1 cellular context compared by ENCODE assay signal in genomic region chr9:128124873-128125574, GRCh38.
TF ChIP-seq lines count a peak whose summit lies in the region.

No MANE protein-coding gene starts in this region.

TF ChIP-seq in HEK293, 187 proteins besides CTCF, POLR2A, EP300 and RAD21 (continued from another document):
- TF ChIP-seq, protein P1, sequence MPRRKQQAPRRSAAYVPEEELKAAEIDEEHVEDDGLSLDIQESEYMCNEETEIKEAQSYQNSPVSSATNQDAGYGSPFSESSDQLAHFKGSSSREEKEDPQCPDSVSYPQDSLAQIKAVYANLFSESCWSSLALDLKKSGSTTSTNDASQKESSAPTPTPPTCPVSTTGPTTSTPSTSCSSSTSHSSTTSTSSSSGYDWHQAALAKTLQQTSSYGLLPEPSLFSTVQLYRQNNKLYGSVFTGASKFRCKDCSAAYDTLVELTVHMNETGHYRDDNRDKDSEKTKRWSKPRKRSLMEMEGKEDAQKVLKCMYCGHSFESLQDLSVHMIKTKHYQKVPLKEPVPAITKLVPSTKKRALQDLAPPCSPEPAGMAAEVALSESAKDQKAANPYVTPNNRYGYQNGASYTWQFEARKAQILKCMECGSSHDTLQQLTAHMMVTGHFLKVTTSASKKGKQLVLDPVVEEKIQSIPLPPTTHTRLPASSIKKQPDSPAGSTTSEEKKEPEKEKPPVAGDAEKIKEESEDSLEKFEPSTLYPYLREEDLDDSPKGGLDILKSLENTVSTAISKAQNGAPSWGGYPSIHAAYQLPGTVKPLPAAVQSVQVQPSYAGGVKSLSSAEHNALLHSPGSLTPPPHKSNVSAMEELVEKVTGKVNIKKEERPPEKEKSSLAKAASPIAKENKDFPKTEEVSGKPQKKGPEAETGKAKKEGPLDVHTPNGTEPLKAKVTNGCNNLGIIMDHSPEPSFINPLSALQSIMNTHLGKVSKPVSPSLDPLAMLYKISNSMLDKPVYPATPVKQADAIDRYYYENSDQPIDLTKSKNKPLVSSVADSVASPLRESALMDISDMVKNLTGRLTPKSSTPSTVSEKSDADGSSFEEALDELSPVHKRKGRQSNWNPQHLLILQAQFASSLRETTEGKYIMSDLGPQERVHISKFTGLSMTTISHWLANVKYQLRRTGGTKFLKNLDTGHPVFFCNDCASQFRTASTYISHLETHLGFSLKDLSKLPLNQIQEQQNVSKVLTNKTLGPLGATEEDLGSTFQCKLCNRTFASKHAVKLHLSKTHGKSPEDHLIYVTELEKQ (tag by site-specific recombination; IDR thresholded peaks at IDR 0.05; ENCODE audit: borderline replicate concordance), result no peak
- no peak for TF ChIP-seq ZNF23 (tag by site-specific recombination; IDR thresholded peaks at IDR 0.05; ENCODE audit: borderline replicate concordance)
- TF ChIP-seq ZNF768 (tag by site-specific recombination; IDR thresholded peaks at IDR 0.05), result peak; percentile 84; the same call in 1 of the 2 replicates
- TF ChIP-seq FEZF1 (tag by site-specific recombination; IDR thresholded peaks at IDR 0.05), result no peak
- TF ChIP-seq HOXD13 (CRISPR knock-in tag; IDR thresholded peaks at IDR 0.05; ENCODE audit: borderline replicate concordance), result no peak
- TF ChIP-seq ZNF707 (tag by site-specific recombination; IDR thresholded peaks at IDR 0.05), result no peak
- TF ChIP-seq TCF7L2 (IDR thresholded peaks at IDR 0.05; ENCODE audit: borderline replicate concordance, low read depth, low read length), result no peak
- no peak for TF ChIP-seq ZNF2 (tag by site-specific recombination; IDR thresholded peaks at IDR 0.05)
- TF ChIP-seq ZNF658 (tag by site-specific recombination; IDR thresholded peaks at IDR 0.05), result no peak
- TF ChIP-seq ZNF10 (tag by site-specific recombination; IDR thresholded peaks at IDR 0.05), result no peak
- 0 out of 2 replicates have a peak, but pooled peaks have one; percentile 28 for TF ChIP-seq ZNF600 (tag by site-specific recombination; IDR thresholded peaks at IDR 0.05)
- 0 out of 2 replicates have a peak, but pooled peaks have one; percentile 26 for TF ChIP-seq PATZ1 (tag by site-specific recombination; IDR thresholded peaks at IDR 0.05)
- TF ChIP-seq ZEB2 (tag by site-specific recombination; IDR thresholded peaks at IDR 0.05), result 0 out of 2 replicates have a peak, but pooled peaks have one; percentile 23
- TF ChIP-seq ZBTB1 (tag by site-specific recombination; IDR thresholded peaks at IDR 0.05), result no peak
- peak; percentile 51; the same call in 1 of the 2 replicates for TF ChIP-seq ZBTB17 (tag by site-specific recombination; IDR thresholded peaks at IDR 0.05)
- peak; percentile 44 for TF ChIP-seq GLIS1 (tag by site-specific recombination; IDR thresholded peaks at IDR 0.05)
- no peak for TF ChIP-seq ZNF169 (tag by site-specific recombination; IDR thresholded peaks at IDR 0.05)
- no peak for TF ChIP-seq ZNF175 (tag by site-specific recombination; IDR thresholded peaks at IDR 0.05)
- no peak for TF ChIP-seq ZNF138 (tag by site-specific recombination; IDR thresholded peaks at IDR 0.05; ENCODE audit: borderline replicate concordance)
